Comparison of ENCODE assay signal across 27 cellular contexts in the genomic region with DNA sequence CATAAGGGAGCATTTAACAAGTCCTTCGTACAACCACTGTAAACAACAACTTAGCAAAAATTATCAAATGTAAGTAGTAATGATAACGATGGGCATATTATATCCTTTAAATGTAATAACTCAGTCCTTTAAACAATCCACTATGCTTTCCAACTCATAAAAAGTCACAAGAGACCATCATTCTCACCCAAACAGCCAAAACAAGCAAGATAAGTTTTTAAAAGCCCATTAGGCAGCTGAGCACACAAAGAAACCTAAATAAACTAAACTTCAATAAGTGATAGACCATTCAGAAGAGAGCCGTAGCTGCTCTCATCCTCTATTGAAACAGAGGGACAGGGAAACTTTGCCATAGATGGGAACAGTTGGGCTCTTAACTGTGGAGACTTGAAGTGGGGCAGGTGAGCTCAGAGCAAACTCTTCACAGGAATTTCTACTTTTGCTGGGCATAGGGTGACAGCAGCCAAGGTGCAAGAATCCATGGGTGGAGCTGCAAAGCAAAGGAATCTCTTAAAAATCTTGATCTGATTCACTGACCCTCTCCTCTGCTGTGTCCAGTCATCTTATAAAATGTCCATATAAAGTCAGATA. TPM values are rescaled to one million over a fixed set of nuclear protein-coding genes. Genes with fewer than 3 reads are reported as not detected.
DNase-seq lines count a peak whose midpoint lies in the region; ATAC-seq and TF ChIP-seq lines count a peak whose summit lies in the region.
"Had no signal": no experiment of that assay in that cellular context is flagged by ENCODE, and none has a peak within 500 bp of the region (broad histone marks: within the 10 kb centered on the region; RNA-seq: fewer than 3 reads in every experiment).

No MANE protein-coding gene starts in this region.

- H3K27me3 Mint-ChIP-seq in effector memory CD8-positive, alpha-beta T cell = no peaks in the 10 kb centered on the region
- H3K27me3 Mint-ChIP-seq: activated naive CD8-positive, alpha-beta T cell treated with anti-CD3 and anti-CD28 coated beads for 36 hours; stimulated activated naive B cell treated with anti-CD40 and anti-IgM and Interleukin-4, amounts not matched to agents 10 μg/mL and 1 μg/mL and 100 μg/mL, for 72 hours had no signal

- H3K27ac ChIP-seq in upper lobe of right lung = no peak overlapping the region
- H3K27ac ChIP-seq in psoas muscle = no peak overlapping the region
- H3K27ac ChIP-seq: breast epithelium, ovary, suprapubic skin, upper lobe of left lung had no signal

- intact Hi-C loops in upper lobe of right lung (cut with DNase I) = no loop called here
- intact Hi-C loops in psoas muscle (cut with DNase I) = no loop called here

- DNase-seq in NCI-H2107 treated with DMSO at 0.1 percent for 48 hours (lab: John Stamatoyannopoulos, UW; ENCODE audit: unreplicated experiment) = peak; percentile 15
- DNase-seq in NCI-H2107 (lab: John Stamatoyannopoulos, UW) = no peak
- DNase-seq in NCI-H510A (lab: John Stamatoyannopoulos, UW) = peak; percentile 29
- no peak for DNase-seq in effector memory CD8-positive, alpha-beta T cell
- no peak for DNase-seq in upper lobe of right lung
- DNase-seq in dedifferentiated amniotic fluid mesenchymal stem cell (ENCODE audit: extremely low spot score) = no peak
- no peak for DNase-seq in psoas muscle
- DNase-seq in NCI-H2196 treated with DMSO at 0.1 percent for 48 hours (lab: John Stamatoyannopoulos, UW; ENCODE audit: unreplicated experiment) = no peak
- DNase-seq: activated CD4-positive, alpha-beta T cell treated with anti-CD3 and anti-CD28 coated beads, Interleukin-2, amount 50 U/mL, for 1 hour; activated CD4-positive, CD25-positive, alpha-beta regulatory T cell; activated gamma-delta T cell; activated naive CD8-positive, alpha-beta T cell treated with anti-CD3 and anti-CD28 coated beads for 36 hours; activated T-cell treated with anti-CD3 and anti-CD28 coated beads, Interleukin-2, amount 50 U/mL, for 1 hour; anterior cingulate cortex; KG1; MG63; NCI-H1417 treated with DMSO at 0.1 percent for 48 hours; OCI-M1; ovary; SK-N-SH; stimulated activated naive B cell treated with anti-CD40 and anti-IgM and Interleukin-4, amounts not matched to agents 10 μg/mL and 1 μg/mL and 100 μg/mL, for 72 hours; upper lobe of left lung had no signal

- H3K27me3 ChIP-seq in upper lobe of right lung (no peaks in the 10 kb centered on the region), psoas muscle (ENCODE audit: insufficient read depth in 3 of 3, low read length in 2 of 3) (no peaks in the 10 kb centered on the region)
- H3K27me3 ChIP-seq: breast epithelium, MG63, ovary, suprapubic skin, upper lobe of left lung had no signal

- H3K4me1 Mint-ChIP-seq in effector memory CD8-positive, alpha-beta T cell (ENCODE audit: low read depth in 2 of 2) = peaks cover 38 to 57% of the 10 kb centered on the region in 2 donors
- H3K4me1 Mint-ChIP-seq: neural crest cell had no signal

- H3K4me3 Mint-ChIP-seq in effector memory CD8-positive, alpha-beta T cell = no peak overlapping the region
- H3K4me3 Mint-ChIP-seq: activated naive CD8-positive, alpha-beta T cell treated with anti-CD3 and anti-CD28 coated beads for 36 hours; CD14-positive monocyte; neural crest cell; stimulated activated naive B cell treated with anti-CD40 and anti-IgM and Interleukin-4, amounts not matched to agents 10 μg/mL and 1 μg/mL and 100 μg/mL, for 72 hours had no signal

- H3K4me1 ChIP-seq in upper lobe of right lung (peaks cover 10% of the 10 kb centered on the region), psoas muscle (peaks cover 33% of the 10 kb centered on the region)
- H3K4me1 ChIP-seq: breast epithelium, suprapubic skin had no signal

- TF ChIP-seq CTCF in upper lobe of right lung (IDR thresholded peaks at IDR 0.05) (no peak), psoas muscle (IDR thresholded peaks at IDR 0.05) (no peak)

- ATAC-seq in effector memory CD8-positive, alpha-beta T cell (replicated peaks) = no peak
- peak; percentile 41 for ATAC-seq in upper lobe of right lung
- no peak for ATAC-seq in psoas muscle
- ATAC-seq: Right ventricle myocardium inferior; stimulated activated naive B cell treated with anti-CD40 and anti-IgM and Interleukin-4, amounts not matched to agents 10 μg/mL and 1 μg/mL and 100 μg/mL, for 72 hours had no signal

- H3K36me3 ChIP-seq in upper lobe of right lung (no peaks in the 10 kb centered on the region), psoas muscle (ENCODE audit: insufficient read depth in 1 of 2, low read depth in 1 of 2) (no peaks in the 10 kb centered on the region)
- H3K36me3 ChIP-seq: breast epithelium, ovary, suprapubic skin, upper lobe of left lung had no signal

- H3K9me3 Mint-ChIP-seq in effector memory CD8-positive, alpha-beta T cell = no peaks in the 10 kb centered on the region
- H3K9me3 Mint-ChIP-seq: activated naive CD8-positive, alpha-beta T cell treated with anti-CD3 and anti-CD28 coated beads for 36 hours; neural crest cell; stimulated activated naive B cell treated with anti-CD40 and anti-IgM and Interleukin-4, amounts not matched to agents 10 μg/mL and 1 μg/mL and 100 μg/mL, for 72 hours had no signal

- H3K4me3 ChIP-seq in upper lobe of right lung (no peak overlapping the region), psoas muscle (no peak overlapping the region)
- H3K4me3 ChIP-seq: breast epithelium, MG63, ovary, suprapubic skin, upper lobe of left lung had no signal

- peak overlapping the region; percentile 59 to 67 for H3K27ac Mint-ChIP-seq in effector memory CD8-positive, alpha-beta T cell
- H3K27ac Mint-ChIP-seq: activated naive CD8-positive, alpha-beta T cell treated with anti-CD3 and anti-CD28 coated beads for 36 hours; stimulated activated naive B cell treated with anti-CD40 and anti-IgM and Interleukin-4, amounts not matched to agents 10 μg/mL and 1 μg/mL and 100 μg/mL, for 72 hours had no signal

- no peaks in the 10 kb centered on the region for H3K9me3 ChIP-seq in upper lobe of right lung
- no peaks in the 10 kb centered on the region for H3K9me3 ChIP-seq in psoas muscle
- H3K9me3 ChIP-seq: breast epithelium, MG63, ovary, SK-N-SH, suprapubic skin, upper lobe of left lung had no signal

- peaks cover 28% of the 10 kb centered on the region for H3K36me3 Mint-ChIP-seq in effector memory CD8-positive, alpha-beta T cell (ENCODE audit: insufficient read depth)

- WGBS in psoas muscle, 3 donors = 75 to 99% (median 83%) methylated on average over 3 of the region's 3 CpGs

RNA-seq across cellular contexts. Expression of a gene that starts 22.5 kb away (rescaled TPM):
- total RNA-seq in upper lobe of right lung = 24.2 TPM
- 1 to 10 TPM; 7.1 to 8.5 (median 8.1) TPM for total RNA-seq in psoas muscle
- 1 to 10 TPM; 3.6 to 8.1 (median 6.3) TPM for polyA plus RNA-seq in psoas muscle

RNA-seq across cellular contexts. Expression of a gene that starts 57.0 kb away (rescaled TPM):
- total RNA-seq in upper lobe of right lung (47.8 TPM), psoas muscle (10 to 100 TPM; 64.0 to 84.5 (median 77.5) TPM)
- 10 to 100 TPM; 30.7 to 46.5 (median 44.4) TPM for polyA plus RNA-seq in psoas muscle

Comparison
In these comparisons a context has a peak if more than half of its experiments do, and no peak if none do; other contexts are left out.
1. DNase-seq: peak in NCI-H2107 treated with DMSO at 0.1 percent for 48 hours (single experiment) and NCI-H510A (single experiment); none in NCI-H2107 (single experiment), effector memory CD8-positive, alpha-beta T cell (0 of 3), upper lobe of right lung (single experiment), dedifferentiated amniotic fluid mesenchymal stem cell (single experiment), psoas muscle (0 of 2) and NCI-H2196 treated with DMSO at 0.1 percent for 48 hours (single experiment).